Comparison of ENCODE assay signal across 30 cellular contexts in genomic region chrX:63101879-63102620, GRCh38.
"Had no signal": no experiment of that assay in that cellular context is flagged by ENCODE, and none has a peak within 500 bp of the region (broad histone marks: within the 10 kb centered on the region; RNA-seq: fewer than 3 reads in every experiment).

No MANE protein-coding gene starts in this region.

- H3K4me3 ChIP-seq: MG63, PC-9, SJSA1 had no signal

- H3K36me3 ChIP-seq: MG63, SJSA1 had no signal

- H2AFZ ChIP-seq: PC-9 had no signal

- H3K9me3 ChIP-seq: MG63, SJSA1 had no signal

- H3K27me3 ChIP-seq: MG63, SJSA1 had no signal

- ATAC-seq: Panc1, Right ventricle myocardium inferior, SK-N-SH treated with all-trans-retinoic acid at 6 μM for 48 hours, T-cell had no signal

- H3K27ac ChIP-seq: PC-9, RWPE1, SJSA1 had no signal

- H3K4me2 ChIP-seq: PC-9 had no signal

- H3K4me1 ChIP-seq: SJSA1 had no signal

- DNase-seq: MG63, NCI-H1048, NCI-H1092 treated with DMSO at 0.1 percent for 48 hours, NCI-H1105 treated with DMSO at 0.1 percent for 48 hours, NCI-H1417, NCI-H1436, NCI-H146, NCI-H1694, NCI-H187, NCI-H1930, NCI-H2029 treated with DMSO at 0.1 percent for 48 hours, NCI-H2081 treated with DMSO at 0.1 percent for 48 hours, NCI-H2107, NCI-H2171, NCI-H226, NCI-H446 treated with DMSO at 0.1 percent for 48 hours, NCI-H510A, NCI-H524, NCI-H526, NCI-H69, NCI-H748 treated with DMSO at 0.1 percent for 48 hours, NCI-H82, PC-9, SHP77 treated with DMSO at 0.1 percent for 48 hours, T-cell had no signal
